ENCODE assay signal across 14 cellular contexts in the genomic region with DNA sequence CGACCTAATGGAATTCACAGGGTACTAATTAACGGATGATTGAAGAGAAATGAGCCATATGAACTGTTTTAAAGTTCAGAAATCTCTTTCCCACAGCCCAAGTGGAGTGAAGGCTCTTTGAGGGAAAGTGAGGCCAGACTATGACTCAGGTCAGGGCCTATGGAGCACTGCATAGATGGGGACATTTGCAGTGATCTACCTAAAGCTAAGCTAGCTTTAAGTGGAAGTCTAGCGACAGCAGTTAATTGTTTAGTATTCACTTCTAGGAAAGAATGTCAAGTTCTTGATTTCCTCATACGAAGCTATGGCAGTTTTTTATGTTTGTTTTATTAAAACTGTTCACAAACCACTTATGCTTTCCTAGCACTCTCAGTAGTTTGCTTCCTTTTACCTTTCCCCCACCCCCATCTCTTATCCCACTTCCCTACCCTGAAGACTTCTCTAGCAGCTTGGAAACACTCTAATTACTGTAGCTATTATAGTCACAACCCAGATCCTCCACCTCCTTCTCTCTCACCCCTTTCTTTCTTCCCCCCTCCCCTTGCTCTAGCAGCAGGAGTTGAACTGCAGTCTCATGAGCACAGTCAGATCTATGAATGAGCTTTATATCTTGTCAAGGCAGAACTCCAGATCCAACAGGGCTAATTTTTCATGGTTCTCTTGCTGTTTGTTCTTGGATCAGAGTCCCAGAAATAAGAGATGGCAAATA. TPM values are rescaled to one million over a fixed set of nuclear protein-coding genes. Genes with fewer than 3 reads are reported as not detected.
DNase-seq lines count a peak whose midpoint lies in the region; ATAC-seq and TF ChIP-seq lines count a peak whose summit lies in the region.
"Had no signal": no experiment of that assay in that cellular context is flagged by ENCODE, and none has a peak within 500 bp of the region (broad histone marks: within the 10 kb centered on the region; RNA-seq: fewer than 3 reads in every experiment).

No MANE protein-coding gene starts in this region.

- intact Hi-C loops in Right ventricle myocardium inferior (cut with DNase I): loop anchor here (10.0 kb wide), 1 partner anchor 168 kb away; no protein-coding TSS in a partner anchor

- H3K27ac Mint-ChIP-seq in immature natural killer cell (peak overlapping the region in 5 of 6 donors; percentile 2 to 19 (median 15)), type B pancreatic cell (peak overlapping the region; percentile 64)
- no peak overlapping the region for H3K27ac Mint-ChIP-seq in activated naive CD4-positive, alpha-beta T cell treated with anti-CD3 and anti-CD28 coated beads, Interleukin-2, amount 10 ng/mL, durations not matched to agents 7 days and 5 days

- no peaks in the 10 kb centered on the region for H3K27me3 ChIP-seq in cardiac muscle cell
- H3K27me3 ChIP-seq in WERI-Rb-1 (ENCODE audit: insufficient read depth, low read depth, severe bottlenecking): no peaks in the 10 kb centered on the region
- H3K27me3 ChIP-seq in Karpas-422 (ENCODE audit: low read length): no peaks in the 10 kb centered on the region
- H3K27me3 ChIP-seq: body of pancreas had no signal

- no peak for ATAC-seq in Right ventricle myocardium inferior
- ATAC-seq in HG03025 (IDR thresholded peaks at IDR 0.05; ENCODE audit: low FRiP score, unreplicated experiment): no peak
- ATAC-seq: body of pancreas had no signal

- peak overlapping the region; percentile 5 for H3K27ac ChIP-seq in cardiac muscle cell
- H3K27ac ChIP-seq in WERI-Rb-1: 0 out of 2 replicates have a peak overlapping the region, but pooled peaks have one; percentile 3
- no peak overlapping the region for H3K27ac ChIP-seq in Karpas-422 (ENCODE audit: low read length)
- H3K27ac ChIP-seq: body of pancreas had no signal

- H3K4me2 ChIP-seq in Karpas-422 (ENCODE audit: low read depth, low read length, poor library complexity, severe bottlenecking): no peak overlapping the region

- H3K27me3 Mint-ChIP-seq in immature natural killer cell (ENCODE audit: low read depth in 3 of 3) (peaks cover 0 to 4% (median 0%) of the 10 kb centered on the region in 3 donors), type B pancreatic cell (no peaks in the 10 kb centered on the region)
- H3K27me3 Mint-ChIP-seq in activated naive CD4-positive, alpha-beta T cell treated with anti-CD3 and anti-CD28 coated beads, Interleukin-2, amount 10 ng/mL, durations not matched to agents 7 days and 5 days: no peaks in the 10 kb centered on the region

- H3K9me3 ChIP-seq in cardiac muscle cell (ENCODE audit: low read depth): no peaks in the 10 kb centered on the region
- no peaks in the 10 kb centered on the region for H3K9me3 ChIP-seq in WERI-Rb-1 (ENCODE audit: severe bottlenecking)
- H3K9me3 ChIP-seq in Karpas-422 (ENCODE audit: low read length): no peaks in the 10 kb centered on the region
- H3K9me3 ChIP-seq: body of pancreas had no signal

- H3K4me3 ChIP-seq in cardiac muscle cell (no peak overlapping the region), WERI-Rb-1 (ENCODE audit: low read depth, low read length) (no peak overlapping the region), Karpas-422 (ENCODE audit: low read length) (no peak overlapping the region)
- H3K4me3 ChIP-seq: body of pancreas had no signal

- TF ChIP-seq CTCF in cardiac muscle cell (IDR thresholded peaks at IDR 0.05; ENCODE audit: low read depth, low read length) (no peak), WERI-Rb-1 (IDR thresholded peaks at IDR 0.05; ENCODE audit: low read depth, low read length) (no peak), type B pancreatic cell (conservative IDR thresholded peaks at IDR 0.05) (no peak)

- H2AFZ ChIP-seq in Karpas-422 (ENCODE audit: low read length): no peak overlapping the region

- H3K36me3 ChIP-seq in cardiac muscle cell (no peaks in the 10 kb centered on the region), WERI-Rb-1 (peaks cover 45% of the 10 kb centered on the region), Karpas-422 (ENCODE audit: insufficient read depth, low read length) (peaks cover 9% of the 10 kb centered on the region; the same call in 1 of the 2 replicates)

- H3K4me1 Mint-ChIP-seq in immature natural killer cell: peaks cover 66 to 78% of the 10 kb centered on the region in 2 donors
- H3K4me1 Mint-ChIP-seq in type B pancreatic cell (ENCODE audit: unreplicated experiment): peaks cover 47% of the 10 kb centered on the region
- H3K4me1 Mint-ChIP-seq in activated naive CD4-positive, alpha-beta T cell treated with anti-CD3 and anti-CD28 coated beads, Interleukin-2, amount 10 ng/mL, durations not matched to agents 7 days and 5 days: peaks cover 62% of the 10 kb centered on the region

- no peak overlapping the region for H3K4me3 Mint-ChIP-seq in immature natural killer cell
- peak overlapping the region; percentile 34 for H3K4me3 Mint-ChIP-seq in type B pancreatic cell
- no peak overlapping the region for H3K4me3 Mint-ChIP-seq in activated naive CD4-positive, alpha-beta T cell treated with anti-CD3 and anti-CD28 coated beads, Interleukin-2, amount 10 ng/mL, durations not matched to agents 7 days and 5 days

- CTCF ChIA-PET in activated naive CD4-positive, alpha-beta T cell treated with anti-CD3 and anti-CD28 coated beads, Interleukin-2, amount 10 ng/mL, durations not matched to agents 7 days and 5 days (lab: Charles Lee): interaction anchor here (0.8 kb wide), 1 partner anchor 69 kb away, joined by 3 read pairs; no protein-coding TSS in a partner anchor

- H3K9ac ChIP-seq in Karpas-422 (ENCODE audit: low read length): no peak overlapping the region

- peaks cover 20% of the 10 kb centered on the region; the same call in 1 of the 2 replicates for H4K20me1 ChIP-seq in Karpas-422 (ENCODE audit: insufficient read depth, low read depth, low read length)

- H3K4me1 ChIP-seq in cardiac muscle cell (ENCODE audit: low read depth): peaks cover 42% of the 10 kb centered on the region
- H3K4me1 ChIP-seq in Karpas-422 (ENCODE audit: low read length): peaks cover 46% of the 10 kb centered on the region

- H3K9me3 Mint-ChIP-seq in immature natural killer cell (no peaks in the 10 kb centered on the region), type B pancreatic cell (no peaks in the 10 kb centered on the region)
- no peaks in the 10 kb centered on the region for H3K9me3 Mint-ChIP-seq in activated naive CD4-positive, alpha-beta T cell treated with anti-CD3 and anti-CD28 coated beads, Interleukin-2, amount 10 ng/mL, durations not matched to agents 7 days and 5 days

- peak in 1 of 2 donors; percentile 14 for DNase-seq in cardiac muscle cell (ENCODE audit: low read depth in 1 of 2, low spot score in 1 of 2)
- no peak for DNase-seq in Right ventricle myocardium inferior (ENCODE audit: missing footprints)
- peak; percentile 22 for DNase-seq in WERI-Rb-1
- no peak for DNase-seq in immature natural killer cell
- no peak for DNase-seq in type B pancreatic cell (ENCODE audit: extremely low spot score, unreplicated experiment)
- no peak for DNase-seq in Karpas-422
- DNase-seq in activated naive CD4-positive, alpha-beta T cell treated with anti-CD3 and anti-CD28 coated beads, Interleukin-2, amount 10 ng/mL, durations not matched to agents 7 days and 5 days: no peak
- DNase-seq: activated CD8-positive, alpha-beta memory T cell treated with anti-CD3 and anti-CD28 coated beads, Interleukin-2, amount 50 U/mL, for 48 hours; AML-193; body of pancreas; mammary epithelial cell; NCI-H510A treated with DMSO at 0.1 percent for 48 hours; stimulated activated CD4-positive, alpha-beta T cell treated with anti-CD3 and anti-CD28 coated beads, Interleukin-2, amount 100 ng/mL, for 24 hours had no signal

- H3K79me2 ChIP-seq in Karpas-422 (ENCODE audit: low read length): peaks cover 100% of the 10 kb centered on the region

- H3K36me3 Mint-ChIP-seq in immature natural killer cell (no peaks in the 10 kb centered on the region), type B pancreatic cell (peaks cover 22% of the 10 kb centered on the region)
- peaks cover 43% of the 10 kb centered on the region for H3K36me3 Mint-ChIP-seq in activated naive CD4-positive, alpha-beta T cell treated with anti-CD3 and anti-CD28 coated beads, Interleukin-2, amount 10 ng/mL, durations not matched to agents 7 days and 5 days

- no peaks in the 10 kb centered on the region for H3K9me2 ChIP-seq in Karpas-422 (replicated peaks; ENCODE audit: insufficient read depth, low read length)

RNA-seq across cellular contexts. Expression of gene ZNF609, which starts 6.2 kb away (rescaled TPM):
- total RNA-seq in cardiac muscle cell (28.7 and 41.4 TPM in 2 replicates), Right ventricle myocardium inferior (16.9 TPM), type B pancreatic cell (ENCODE audit: low replicate concordance) (51.5 and 53.1 TPM in 2 replicates)
- polyA plus RNA-seq in cardiac muscle cell (25.6 and 31.8 TPM in 2 replicates), immature natural killer cell (10 to 100 TPM in 1 of 3 donors, 1 to 10 TPM in 1, under 1 TPM in 1; 0.04 to 11.3 (median 2.6) TPM)
- 26.7 and 29.6 TPM in 2 replicates for total RNA-seq in Karpas-422 (2014; rRNA removed; shearing (Covaris generic); ENCODE audit: low replicate concordance)
